ENCODE assay signal across 8 cellular contexts in the genomic region with DNA sequence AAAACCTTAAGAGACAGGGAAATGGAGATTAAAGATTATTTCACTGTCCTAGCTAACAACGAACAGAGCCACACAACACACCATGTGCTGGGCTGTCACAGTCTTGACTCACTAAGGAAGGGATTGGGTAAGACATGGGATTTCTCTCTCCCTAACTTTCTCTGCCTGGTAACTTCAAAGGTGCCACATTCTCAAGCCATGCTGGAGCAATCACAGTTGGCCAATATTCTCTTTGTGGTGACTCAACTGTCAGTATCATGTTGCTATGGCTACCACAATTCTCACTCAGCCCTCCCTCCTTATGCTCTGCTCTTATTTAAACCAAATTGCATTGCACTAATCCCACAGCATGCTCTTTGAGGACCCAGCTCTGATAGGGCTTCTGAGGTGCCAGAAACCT.
DNase-seq lines count a peak whose midpoint lies in the region; ATAC-seq and TF ChIP-seq lines count a peak whose summit lies in the region.

No MANE protein-coding gene starts in this region.

- ATAC-seq in HG03520 (IDR thresholded peaks at IDR 0.05; ENCODE audit: unreplicated experiment) (peak; percentile 68), lower lobe of right lung (peak; percentile 86 to 89), GM19455 (IDR thresholded peaks at IDR 0.05; ENCODE audit: unreplicated experiment) (no peak)

- DNase-seq in EH (ENCODE audit: low read depth) (peak; percentile 97), adrenal gland (peak in 6 of 7 donors; percentile 28 to 69 (median 55)), lower lobe of right lung (no peak), activated gamma-delta T cell treated with Interleukin-2 at 50 U/mL for 16 hours (no peak), KG1 (lab: John Stamatoyannopoulos, UW) (no peak), vagina (ENCODE audit: extremely low spot score in 2 of 2) (no peak)

- peaks cover 0 to 12% of the 10 kb centered on the region in 2 donors for H3K4me1 ChIP-seq in adrenal gland (replicated peaks in 1 of 2)
- H3K4me1 ChIP-seq in lower lobe of right lung = peaks cover 27% of the 10 kb centered on the region
- peaks cover 11% of the 10 kb centered on the region for H3K4me1 ChIP-seq in vagina

- TF ChIP-seq POLR2A in adrenal gland (IDR thresholded peaks at IDR 0.05) = no peak
- no peak for TF ChIP-seq POLR2A in vagina (IDR thresholded peaks at IDR 0.05)

- WGBS in adrenal gland, 4 donors = 27 to 47% (median 37%) methylated on average over 1 of the region's 1 CpG

- H3K27me3 ChIP-seq in adrenal gland = no peaks in the 10 kb centered on the region
- H3K27me3 ChIP-seq in lower lobe of right lung (ENCODE audit: low read depth) = no peaks in the 10 kb centered on the region
- H3K27me3 ChIP-seq in vagina = no peaks in the 10 kb centered on the region

- H3K4me3 ChIP-seq in adrenal gland (no peak overlapping the region), lower lobe of right lung (no peak overlapping the region), vagina (no peak overlapping the region)

- H3K36me3 ChIP-seq in adrenal gland (replicated peaks in 1 of 2) (no peaks in the 10 kb centered on the region), lower lobe of right lung (peaks cover 13% of the 10 kb centered on the region), vagina (no peaks in the 10 kb centered on the region)

- TF ChIP-seq CTCF in adrenal gland (IDR thresholded peaks at IDR 0.05) (no peak), lower lobe of right lung (IDR thresholded peaks at IDR 0.05) (no peak), vagina (IDR thresholded peaks at IDR 0.05) (no peak)

- intact Hi-C loops in adrenal gland (cut with DNase I) = no loop called here
- intact Hi-C loops in lower lobe of right lung (cut with DNase I) = no loop called here
- intact Hi-C loops in vagina (cut with DNase I) = no loop called here

- H3K9me3 ChIP-seq in adrenal gland (replicated peaks in 1 of 3) (no peaks in the 10 kb centered on the region), lower lobe of right lung (no peaks in the 10 kb centered on the region), vagina (no peaks in the 10 kb centered on the region)

- H3K27ac ChIP-seq in adrenal gland (no peak overlapping the region), lower lobe of right lung (peak overlapping the region; percentile 55), vagina (no peak overlapping the region)

Comparison
In these comparisons a context has a peak if more than half of its experiments do, and no peak if none do; other contexts are left out.
1. DNase-seq: peak in EH (single experiment) and adrenal gland (6 of 7); none in lower lobe of right lung (single experiment), activated gamma-delta T cell treated with Interleukin-2 at 50 U/mL for 16 hours (single experiment), KG1 (single experiment) and vagina (0 of 2).